22 cellular contexts compared by ENCODE assay signal in the genomic region with DNA sequence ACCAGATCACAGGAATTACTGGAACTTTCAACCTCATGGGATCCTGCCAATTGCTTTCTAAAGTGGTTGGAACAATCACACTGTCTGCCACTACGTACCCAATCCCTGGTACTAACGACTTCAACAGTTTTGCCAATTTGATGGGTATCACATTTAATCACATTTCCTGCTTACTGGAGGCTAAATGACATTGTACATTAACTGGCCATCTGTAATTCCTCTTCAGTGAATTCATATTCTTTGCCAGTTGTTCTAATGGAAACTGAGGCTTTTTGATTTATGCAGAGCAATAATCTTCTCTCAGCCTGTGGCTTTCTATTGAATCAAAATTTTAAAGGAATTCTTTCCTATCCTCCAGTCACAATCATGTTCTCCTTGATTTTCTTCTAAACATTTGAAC. TPM values are rescaled to one million over a fixed set of nuclear protein-coding genes. Genes with fewer than 3 reads are reported as not detected.
A peak's percentile ranks its signal among the peaks of the same experiment; 100 is the strongest.
DNase-seq lines count a peak whose midpoint lies in the region; ATAC-seq and TF ChIP-seq lines count a peak whose summit lies in the region.
"Had no signal": no experiment of that assay in that cellular context is flagged by ENCODE, and none has a peak within 500 bp of the region (broad histone marks: within the 10 kb centered on the region; RNA-seq: fewer than 3 reads in every experiment).

No MANE protein-coding gene starts in this region.

- no peaks in the 10 kb centered on the region for H3K27me3 Mint-ChIP-seq in activated T-cell treated with anti-CD3 and anti-CD28 coated beads, Interleukin-2, amount 50 U/mL, for 72 hours (ENCODE audit: low read depth)
- no peaks in the 10 kb centered on the region for H3K27me3 Mint-ChIP-seq in activated T-cell treated with anti-CD3 and anti-CD28 coated beads, Interleukin-2, amount 50 U/mL, for 4 hours (ENCODE audit: low read depth)
- H3K27me3 Mint-ChIP-seq in CD8-positive, alpha-beta memory T cell = no peaks in the 10 kb centered on the region
- H3K27me3 Mint-ChIP-seq in activated T-helper 17 cell treated with anti-CD3 and anti-CD28 coated beads, Interleukin-2, amount 50 U/mL, for 72 hours = no peaks in the 10 kb centered on the region

- H3K14ac ChIP-seq in mesenchymal stem cell (ENCODE audit: low read length in 2 of 2) (no peak overlapping the region), trophoblast cell (ENCODE audit: low read length) (no peak overlapping the region)

- no peak overlapping the region for H3K4me3 ChIP-seq in CD8-positive, alpha-beta memory T cell (ENCODE audit: low read length)
- H3K4me3 ChIP-seq in mesenchymal stem cell (ENCODE audit: insufficient read depth in 1 of 2, low read depth in 1 of 2, low read length in 2 of 2) = no peak overlapping the region
- H3K4me3 ChIP-seq in trophoblast cell (ENCODE audit: low read depth, low read length) = no peak overlapping the region
- no peak overlapping the region for H3K4me3 ChIP-seq in gastroesophageal sphincter
- H3K4me3 ChIP-seq: GM23248, HAP-1 had no signal

- no peak overlapping the region for H2BK120ac ChIP-seq in mesenchymal stem cell (ENCODE audit: low read depth, low read length)
- H2BK120ac ChIP-seq in trophoblast cell (ENCODE audit: insufficient read depth, low read length, poor library complexity) = no peak overlapping the region

- TF ChIP-seq POLR2A in gastroesophageal sphincter (IDR thresholded peaks at IDR 0.05) = no peak

- H2BK5ac ChIP-seq in mesenchymal stem cell (ENCODE audit: low read depth, low read length, poor library complexity, severe bottlenecking) (no peak overlapping the region), trophoblast cell (ENCODE audit: low read depth, low read length, poor library complexity) (no peak overlapping the region)

- H3K4me1 ChIP-seq in CD8-positive, alpha-beta memory T cell (ENCODE audit: insufficient read depth, low read length) = no peaks in the 10 kb centered on the region
- peaks cover 10% of the 10 kb centered on the region for H3K4me1 ChIP-seq in mesenchymal stem cell (ENCODE audit: control insufficient read depth, insufficient read depth, low read depth, low read length)
- H3K4me1 ChIP-seq in trophoblast cell (ENCODE audit: control insufficient read depth in 1 of 2, insufficient read depth in 2 of 2, low read length in 2 of 2) = peaks cover 7 to 10% of the 10 kb centered on the region in 2 experiments
- no peaks in the 10 kb centered on the region for H3K4me1 ChIP-seq in gastroesophageal sphincter
- H3K4me1 ChIP-seq: HAP-1 had no signal

- no peak for TF ChIP-seq EP300 in gastroesophageal sphincter (IDR thresholded peaks at IDR 0.05)

- H2AK5ac ChIP-seq in mesenchymal stem cell (ENCODE audit: low read length, severe bottlenecking) (no peak overlapping the region), trophoblast cell (ENCODE audit: low read length) (no peak overlapping the region)

- H3K27ac ChIP-seq in CD8-positive, alpha-beta memory T cell (ENCODE audit: low read depth, low read length) = no peak overlapping the region
- H3K27ac ChIP-seq in mesenchymal stem cell (ENCODE audit: low read length, poor library complexity, severe bottlenecking) = peak overlapping the region; percentile 20
- no peak overlapping the region for H3K27ac ChIP-seq in trophoblast cell (ENCODE audit: low read depth, low read length)
- H3K27ac ChIP-seq in gastroesophageal sphincter = no peak overlapping the region
- H3K27ac ChIP-seq: GM23248 had no signal

- POLR2A ChIA-PET in CD8-positive, alpha-beta memory T cell (lab: Charles Lee) = no interaction called here

- H3K9ac ChIP-seq in mesenchymal stem cell (ENCODE audit: low read length) = no peak overlapping the region
- no peak overlapping the region for H3K9ac ChIP-seq in trophoblast cell (ENCODE audit: low read length)
- H3K9ac ChIP-seq: GM23248 had no signal

- TF ChIP-seq CTCF in gastroesophageal sphincter (IDR thresholded peaks at IDR 0.05) = no peak

- no peaks in the 10 kb centered on the region for H3K79me2 ChIP-seq in trophoblast cell (ENCODE audit: control insufficient read depth, insufficient read depth, low read length, poor library complexity)

- H3K4me3 Mint-ChIP-seq in activated T-cell treated with anti-CD3 and anti-CD28 coated beads, Interleukin-2, amount 50 U/mL, for 72 hours = no peak overlapping the region
- no peak overlapping the region for H3K4me3 Mint-ChIP-seq in activated T-cell treated with anti-CD3 and anti-CD28 coated beads, Interleukin-2, amount 50 U/mL, for 4 hours
- no peak overlapping the region for H3K4me3 Mint-ChIP-seq in CD8-positive, alpha-beta memory T cell
- H3K4me3 Mint-ChIP-seq in activated T-helper 17 cell treated with anti-CD3 and anti-CD28 coated beads, Interleukin-2, amount 50 U/mL, for 72 hours = no peak overlapping the region

- H3K9me3 ChIP-seq in CD8-positive, alpha-beta memory T cell (ENCODE audit: low read length) = no peaks in the 10 kb centered on the region
- H3K9me3 ChIP-seq in mesenchymal stem cell (ENCODE audit: control insufficient read depth, low read length) (no peaks in the 10 kb centered on the region), trophoblast cell (ENCODE audit: insufficient read depth, low read depth, low read length) (no peaks in the 10 kb centered on the region), gastroesophageal sphincter (no peaks in the 10 kb centered on the region)
- H3K9me3 ChIP-seq: HAP-1 had no signal

- peaks cover 10 to 39% of the 10 kb centered on the region in 2 donors for H3K36me3 Mint-ChIP-seq in activated T-cell treated with anti-CD3 and anti-CD28 coated beads, Interleukin-2, amount 50 U/mL, for 72 hours (ENCODE audit: insufficient read depth in 2 of 2)
- peaks cover 62% of the 10 kb centered on the region for H3K36me3 Mint-ChIP-seq in activated T-cell treated with anti-CD3 and anti-CD28 coated beads, Interleukin-2, amount 50 U/mL, for 4 hours (ENCODE audit: insufficient read depth)
- H3K36me3 Mint-ChIP-seq in CD8-positive, alpha-beta memory T cell = peaks cover 3 to 92% (median 43%) of the 10 kb centered on the region in 3 donors
- peaks cover 100% of the 10 kb centered on the region for H3K36me3 Mint-ChIP-seq in activated T-helper 17 cell treated with anti-CD3 and anti-CD28 coated beads, Interleukin-2, amount 50 U/mL, for 72 hours (ENCODE audit: low read depth)

- H2BK12ac ChIP-seq in mesenchymal stem cell (ENCODE audit: low read length in 2 of 2) (no peak overlapping the region), trophoblast cell (ENCODE audit: low read length) (no peak overlapping the region)

- no peak for ATAC-seq in activated T-cell treated with anti-CD3 and anti-CD28 coated beads, Interleukin-2, amount 50 U/mL, for 72 hours (replicated peaks in 1 of 2)
- no peak for ATAC-seq in activated T-cell treated with anti-CD3 and anti-CD28 coated beads, Interleukin-2, amount 50 U/mL, for 4 hours
- no peak for ATAC-seq in activated T-helper 17 cell treated with anti-CD3 and anti-CD28 coated beads, Interleukin-2, amount 50 U/mL, for 72 hours (replicated peaks)
- ATAC-seq in gastroesophageal sphincter = no peak
- ATAC-seq: PC-3 had no signal

- H3K18ac ChIP-seq in mesenchymal stem cell (ENCODE audit: low read depth in 1 of 2, low read length in 2 of 2) (no peak overlapping the region), trophoblast cell (ENCODE audit: low read length) (no peak overlapping the region)

- no peak overlapping the region for H2BK15ac ChIP-seq in mesenchymal stem cell (ENCODE audit: low read depth, poor library complexity, severe bottlenecking)

- peaks cover 63% of the 10 kb centered on the region for H3K36me3 ChIP-seq in CD8-positive, alpha-beta memory T cell (ENCODE audit: insufficient read depth, low read length)
- peaks cover 36 to 99% of the 10 kb centered on the region in 2 experiments for H3K36me3 ChIP-seq in mesenchymal stem cell (ENCODE audit: control insufficient read depth in 1 of 2, insufficient read depth in 2 of 2, low read depth in 1 of 2, low read length in 2 of 2)
- H3K36me3 ChIP-seq in trophoblast cell (ENCODE audit: control insufficient read depth in 1 of 2, insufficient read depth in 2 of 2, low read length in 2 of 2) = peaks cover 16 to 23% of the 10 kb centered on the region in 2 experiments
- H3K36me3 ChIP-seq in gastroesophageal sphincter = peaks cover 3 to 98% of the 10 kb centered on the region in 2 donors

- no peak overlapping the region for H2AFZ ChIP-seq in mesenchymal stem cell (ENCODE audit: low read depth, low read length)
- no peak overlapping the region for H2AFZ ChIP-seq in trophoblast cell (ENCODE audit: insufficient read depth, low read length, poor library complexity)
- H2AFZ ChIP-seq: GM23248 had no signal

- CTCF ChIA-PET in CD8-positive, alpha-beta memory T cell (lab: Charles Lee) = no interaction called here

- H4K91ac ChIP-seq in mesenchymal stem cell (ENCODE audit: low read length) (no peak overlapping the region), trophoblast cell (ENCODE audit: low read depth, low read length) (no peak overlapping the region)

- H3K27me3 ChIP-seq in CD8-positive, alpha-beta memory T cell (ENCODE audit: insufficient read depth, low read length, poor library complexity, severe bottlenecking) = no peaks in the 10 kb centered on the region
- H3K27me3 ChIP-seq in mesenchymal stem cell (ENCODE audit: control insufficient read depth in 1 of 2, insufficient read depth in 1 of 2, low read length in 2 of 2) = no peaks in the 10 kb centered on the region
- no peaks in the 10 kb centered on the region for H3K27me3 ChIP-seq in trophoblast cell (ENCODE audit: insufficient read depth, low read length)
- H3K27me3 ChIP-seq in gastroesophageal sphincter = no peaks in the 10 kb centered on the region

- WGBS in mesenchymal stem cell = 94% methylated on average over 2 of the region's 2 CpGs
- WGBS in trophoblast cell (ENCODE audit: extremely low coverage, insufficient coverage, insufficient read length) = no CpG with 5 or more reads among the region's 2 CpGs
- 69% methylated on average over 2 of the region's 2 CpGs; no CpG with 5 or more reads in 1 of the 2 donors for WGBS in gastroesophageal sphincter (ENCODE audit: low coverage in 1 of 2), 2 donors

- H3K4me2 ChIP-seq in mesenchymal stem cell (ENCODE audit: low read length, poor library complexity, severe bottlenecking) (no peak overlapping the region), trophoblast cell (ENCODE audit: low read length) (no peak overlapping the region)

- H3K9me3 Mint-ChIP-seq in activated T-cell treated with anti-CD3 and anti-CD28 coated beads, Interleukin-2, amount 50 U/mL, for 72 hours = no peaks in the 10 kb centered on the region
- H3K9me3 Mint-ChIP-seq in activated T-cell treated with anti-CD3 and anti-CD28 coated beads, Interleukin-2, amount 50 U/mL, for 4 hours = no peaks in the 10 kb centered on the region
- no peaks in the 10 kb centered on the region for H3K9me3 Mint-ChIP-seq in CD8-positive, alpha-beta memory T cell
- H3K9me3 Mint-ChIP-seq in activated T-helper 17 cell treated with anti-CD3 and anti-CD28 coated beads, Interleukin-2, amount 50 U/mL, for 72 hours = no peaks in the 10 kb centered on the region

- no peak overlapping the region for H4K8ac ChIP-seq in mesenchymal stem cell (ENCODE audit: low read length)
- H4K8ac ChIP-seq in trophoblast cell (ENCODE audit: low read depth, low read length) = no peak overlapping the region

- no peaks in the 10 kb centered on the region for H3K4me1 Mint-ChIP-seq in activated T-cell treated with anti-CD3 and anti-CD28 coated beads, Interleukin-2, amount 50 U/mL, for 72 hours (ENCODE audit: low read depth)
- H3K4me1 Mint-ChIP-seq in activated T-cell treated with anti-CD3 and anti-CD28 coated beads, Interleukin-2, amount 50 U/mL, for 4 hours (ENCODE audit: low read depth) = no peaks in the 10 kb centered on the region
- no peaks in the 10 kb centered on the region for H3K4me1 Mint-ChIP-seq in CD8-positive, alpha-beta memory T cell
- H3K4me1 Mint-ChIP-seq in activated T-helper 17 cell treated with anti-CD3 and anti-CD28 coated beads, Interleukin-2, amount 50 U/mL, for 72 hours = no peaks in the 10 kb centered on the region

- no peak overlapping the region for H3K23ac ChIP-seq in mesenchymal stem cell (ENCODE audit: low read length in 2 of 2)
- no peak overlapping the region for H3K23ac ChIP-seq in trophoblast cell (ENCODE audit: low read length)

- DNase-seq in activated T-cell treated with anti-CD3 and anti-CD28 coated beads, Interleukin-2, amount 50 U/mL, for 72 hours = no peak
- no peak for DNase-seq in activated T-cell treated with anti-CD3 and anti-CD28 coated beads, Interleukin-2, amount 50 U/mL, for 4 hours
- no peak for DNase-seq in CD8-positive, alpha-beta memory T cell
- DNase-seq in mesenchymal stem cell (no peak), cortex of kidney (lab: John Stamatoyannopoulos, UW) (no peak), trophoblast cell (no peak)
- DNase-seq: C1 segment of cervical spinal cord, COR-L47, GDM1, GM23248, KG1, NCI-H1417, NCI-H187 treated with DMSO at 0.1 percent for 48 hours, NCI-H2227 treated with DMSO at 0.1 percent for 48 hours, NCI-H510A treated with DMSO at 0.1 percent for 48 hours, NCI-H774, PC-3, RPMI8226, SHP77 treated with DMSO at 0.1 percent for 48 hours had no signal

- H3K27ac Mint-ChIP-seq in activated T-cell treated with anti-CD3 and anti-CD28 coated beads, Interleukin-2, amount 50 U/mL, for 72 hours = peak overlapping the region; percentile 76
- peak overlapping the region in 5 of 8 donors; percentile 7 to 75 (median 52) for H3K27ac Mint-ChIP-seq in CD8-positive, alpha-beta memory T cell
- H3K27ac Mint-ChIP-seq in activated T-helper 17 cell treated with anti-CD3 and anti-CD28 coated beads, Interleukin-2, amount 50 U/mL, for 72 hours = peak overlapping the region; percentile 53

- H3K4ac ChIP-seq in mesenchymal stem cell (ENCODE audit: low read depth in 1 of 2, low read length in 2 of 2) (no peak overlapping the region), trophoblast cell (ENCODE audit: low read depth, low read length) (no peak overlapping the region)

- H3K79me1 ChIP-seq in mesenchymal stem cell (replicated peaks; ENCODE audit: low read length, poor library complexity, severe bottlenecking) = peaks cover 9% of the 10 kb centered on the region
- no peaks in the 10 kb centered on the region for H3K79me1 ChIP-seq in trophoblast cell (ENCODE audit: low read length)

- no peak overlapping the region for H4K12ac ChIP-seq in trophoblast cell (ENCODE audit: low read depth, low read length)

RNA-seq across cellular contexts. Expression of a gene that starts 38.2 kb away (rescaled TPM):
- total RNA-seq in activated T-cell treated with anti-CD3 and anti-CD28 coated beads, Interleukin-2, amount 50 U/mL, for 72 hours = 10 to 100 TPM; 70.1 to 96.9 TPM
- total RNA-seq in activated T-cell treated with anti-CD3 and anti-CD28 coated beads, Interleukin-2, amount 50 U/mL, for 4 hours = 10 to 100 TPM; 59.7 to 73.2 (median 60.9) TPM
- total RNA-seq in CD8-positive, alpha-beta memory T cell = 10 to 100 TPM; 47.3 to 48.9 TPM
- polyA plus RNA-seq in CD8-positive, alpha-beta memory T cell = 54.4 TPM
- 100 to 1,000 TPM; 114 to 253 TPM for total RNA-seq in activated T-helper 17 cell treated with anti-CD3 and anti-CD28 coated beads, Interleukin-2, amount 50 U/mL, for 72 hours
- polyA plus RNA-seq in mesenchymal stem cell (2013, experiment 1 of 2) = 48.8 TPM
- 48.3 TPM for polyA plus RNA-seq in mesenchymal stem cell (2013, experiment 2 of 2)
- polyA plus RNA-seq in trophoblast cell (2013) = 27.6 and 27.8 TPM in 2 replicates
- total RNA-seq in gastroesophageal sphincter = 10 to 100 TPM; 50.5 to 81.8 (median 54.7) TPM

RNA-seq across cellular contexts. Expression of a gene that starts 42.3 kb away (rescaled TPM):
- total RNA-seq in activated T-cell treated with anti-CD3 and anti-CD28 coated beads, Interleukin-2, amount 50 U/mL, for 72 hours = 10 to 100 TPM; 45.2 to 57.1 TPM
- 100 to 1,000 TPM; 113 to 126 (median 120) TPM for total RNA-seq in activated T-cell treated with anti-CD3 and anti-CD28 coated beads, Interleukin-2, amount 50 U/mL, for 4 hours
- total RNA-seq in CD8-positive, alpha-beta memory T cell = 100 to 1,000 TPM; 101 to 106 TPM
- 14.2 TPM for polyA plus RNA-seq in CD8-positive, alpha-beta memory T cell
- 10 to 100 TPM; 37.8 to 85.9 TPM for total RNA-seq in activated T-helper 17 cell treated with anti-CD3 and anti-CD28 coated beads, Interleukin-2, amount 50 U/mL, for 72 hours
- polyA plus RNA-seq in mesenchymal stem cell (2013, experiment 1 of 2) = 9.3 TPM
- polyA plus RNA-seq in mesenchymal stem cell (2013, experiment 2 of 2) = 8.7 TPM
- 15.7 and 15.9 TPM in 2 replicates for polyA plus RNA-seq in trophoblast cell (2013)
- 10 to 100 TPM; 14.8 to 23.8 (median 19.6) TPM for total RNA-seq in gastroesophageal sphincter
